9 cellular contexts compared by ENCODE assay signal in genomic region chr3:161372321-161373260, GRCh38. TPM values are rescaled to one million over a fixed set of nuclear protein-coding genes. Genes with fewer than 3 reads are reported as not detected.
A peak's percentile ranks its signal among the peaks of the same experiment; 100 is the strongest.
DNase-seq lines count a peak whose midpoint lies in the region; ATAC-seq and TF ChIP-seq lines count a peak whose summit lies in the region.
"Had no signal": no experiment of that assay in that cellular context is flagged by ENCODE, and none has a peak within 500 bp of the region (broad histone marks: within the 10 kb centered on the region; RNA-seq: fewer than 3 reads in every experiment).

No MANE protein-coding gene starts in this region.

- H3K4me2 ChIP-seq in parathyroid adenoma (ENCODE audit: low read length) = peak overlapping the region; percentile 83

- H3K36me3 ChIP-seq in ACC112 (ENCODE audit: insufficient read depth, low read length) (no peaks in the 10 kb centered on the region), adipocyte (ENCODE audit: control insufficient read depth, insufficient read depth, low read length, severe bottlenecking) (no peaks in the 10 kb centered on the region), parathyroid adenoma (ENCODE audit: control insufficient read depth, insufficient read depth, low read length) (no peaks in the 10 kb centered on the region)

- H2AFZ ChIP-seq in ACC112 (ENCODE audit: low read length, unreplicated experiment) (peak overlapping the region; percentile 99), parathyroid adenoma (peak overlapping the region; percentile 88)

- H3K4me3 ChIP-seq in ACC112 (ENCODE audit: low read depth, low read length) (peak overlapping the region; percentile 80), adipocyte (ENCODE audit: low read length) (peak overlapping the region; percentile 78), parathyroid adenoma (ENCODE audit: low read depth, low read length) (peak overlapping the region; percentile 54)

- no peak for TF ChIP-seq CTCF in parathyroid adenoma (IDR thresholded peaks at IDR 0.05)

- ATAC-seq in GM18517 (IDR thresholded peaks at IDR 0.05; ENCODE audit: unreplicated experiment) (peak; percentile 52), HG03045 (IDR thresholded peaks at IDR 0.05; ENCODE audit: unreplicated experiment) (peak; percentile 50), left ventricle myocardium superior (peak; percentile 88), GM18519 (IDR thresholded peaks at IDR 0.05; ENCODE audit: low FRiP score, unreplicated experiment) (no peak)

- H3K27ac ChIP-seq in ACC112 (ENCODE audit: low read depth, low read length) (no peak overlapping the region), parathyroid adenoma (no peak overlapping the region)

- peaks cover 5% of the 10 kb centered on the region for H3K4me1 ChIP-seq in ACC112 (ENCODE audit: control insufficient read depth, insufficient read depth, low read length, unreplicated experiment)
- peaks cover 14% of the 10 kb centered on the region for H3K4me1 ChIP-seq in adipocyte (ENCODE audit: control insufficient read depth, insufficient read depth, low read length)
- H3K4me1 ChIP-seq in parathyroid adenoma = peaks cover 3% of the 10 kb centered on the region

- H3K9ac ChIP-seq in adipocyte (ENCODE audit: low read length) = no peak overlapping the region
- no peak overlapping the region for H3K9ac ChIP-seq in parathyroid adenoma

- intact Hi-C loops in left ventricle myocardium superior (cut with micrococcal nuclease) = no loop called here

- H3K79me2 ChIP-seq in ACC112 (ENCODE audit: control insufficient read depth, insufficient read depth, low read length, unreplicated experiment) (no peaks in the 10 kb centered on the region), parathyroid adenoma (no peaks in the 10 kb centered on the region)

- H3K27me3 ChIP-seq in ACC112 (ENCODE audit: insufficient read depth, low read length) = peaks cover 70% of the 10 kb centered on the region
- H3K27me3 ChIP-seq in adipocyte (replicated peaks; ENCODE audit: control insufficient read depth, insufficient read depth, low read length) = peaks cover 20% of the 10 kb centered on the region
- H3K27me3 ChIP-seq in parathyroid adenoma (ENCODE audit: control insufficient read depth, insufficient read depth, low read length) = peaks cover 2% of the 10 kb centered on the region

- no peaks in the 10 kb centered on the region for H3K9me3 ChIP-seq in adipocyte (ENCODE audit: control insufficient read depth, low read length)
- H3K9me3 ChIP-seq in parathyroid adenoma (ENCODE audit: control insufficient read depth, low read length) = no peaks in the 10 kb centered on the region

- DNase-seq in NCI-H526 (lab: John Stamatoyannopoulos, UW) (peak; percentile 83 to 94), adipocyte (ENCODE audit: low read depth) (peak; percentile 60), left ventricle myocardium superior (peak; percentile 37)

RNA-seq across cellular contexts. Expression of gene SPTSSB, which starts 1.3 kb away (rescaled TPM):
- 0.20 TPM for total RNA-seq in left ventricle myocardium superior
- total RNA-seq: pulmonary artery endothelial cell had no signal

Comparison
In these comparisons a context has a peak if more than half of its experiments do, and no peak if none do; other contexts are left out.
1. DNase-seq: peak in every context shown above with its lines; median percentile 88 in NCI-H526; 60 in adipocyte; 37 in left ventricle myocardium superior.